1 cellular context compared by ENCODE assay signal in the genomic region with DNA sequence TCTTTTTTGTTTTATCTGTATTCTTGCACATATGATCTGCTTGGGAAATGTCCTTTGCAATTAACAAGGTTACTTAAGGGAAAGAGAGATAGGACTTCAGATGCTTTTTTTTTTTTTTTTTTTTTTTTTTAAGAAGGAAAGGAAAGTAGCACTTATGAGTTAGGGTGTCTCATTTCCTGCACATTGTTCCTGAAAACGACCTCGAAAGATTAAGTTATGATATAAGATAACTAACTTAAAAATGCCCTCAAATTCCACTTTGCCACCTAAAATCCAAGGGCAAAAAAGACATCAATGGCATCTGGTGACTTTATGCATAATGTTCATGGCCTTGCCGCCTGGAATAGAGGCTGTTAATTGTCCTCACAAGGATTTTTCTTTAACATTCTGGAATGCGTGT.
A peak's percentile ranks its signal among the peaks of the same experiment; 100 is the strongest.
TF ChIP-seq lines count a peak whose summit lies in the region.

No MANE protein-coding gene starts in this region.

TF ChIP-seq in endothelial cell of umbilical vein, 7 proteins besides CTCF, POLR2A, EP300 and RAD21 (continued from another document):
- TF ChIP-seq, protein P1, sequence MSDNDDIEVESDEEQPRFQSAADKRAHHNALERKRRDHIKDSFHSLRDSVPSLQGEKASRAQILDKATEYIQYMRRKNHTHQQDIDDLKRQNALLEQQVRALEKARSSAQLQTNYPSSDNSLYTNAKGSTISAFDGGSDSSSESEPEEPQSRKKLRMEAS (IDR thresholded peaks at IDR 0.05; ENCODE audit: insufficient read depth, insufficient read length) = no peak
- peak; percentile 84 for TF ChIP-seq GATA2 (IDR thresholded peaks at IDR 0.05; ENCODE audit: insufficient read depth, insufficient read length, low read depth, low read length)
